ENCODE assay signal across 12 cellular contexts in the genomic region with DNA sequence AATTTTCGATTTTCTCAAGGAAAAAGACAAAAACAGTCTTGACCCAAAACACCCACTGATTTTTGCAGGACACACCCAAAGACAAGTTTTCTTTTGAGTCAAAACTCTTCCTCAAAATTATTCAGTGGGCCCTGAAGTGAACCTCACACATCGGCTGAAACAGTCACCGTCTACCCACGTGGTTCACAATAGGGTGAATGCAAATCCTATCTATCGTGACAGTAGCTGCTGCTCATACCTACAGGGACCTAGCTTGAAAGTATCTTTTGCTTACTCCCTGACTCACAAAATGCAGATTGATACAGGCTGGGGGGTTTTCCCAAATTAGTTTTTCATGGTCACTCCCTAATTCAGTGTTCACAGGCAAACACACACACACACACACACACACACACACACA. TPM values are rescaled to one million over a fixed set of nuclear protein-coding genes. Genes with fewer than 3 reads are reported as not detected.
DNase-seq lines count a peak whose midpoint lies in the region; ATAC-seq and TF ChIP-seq lines count a peak whose summit lies in the region.
"Had no signal": no experiment of that assay in that cellular context is flagged by ENCODE, and none has a peak within 500 bp of the region (broad histone marks: within the 10 kb centered on the region; RNA-seq: fewer than 3 reads in every experiment).

No MANE protein-coding gene starts in this region.

- H3K27me3 Mint-ChIP-seq in dendritic cell treated with granulocyte-macrophage colony-stimulating factor and Interleukin-4, amounts not matched to agents 40 ng/mL and 50 ng/mL, for 4 days, result peaks cover under 1% of the 10 kb centered on the region

- peak overlapping the region; percentile 8 for H3K4me3 Mint-ChIP-seq in dendritic cell treated with granulocyte-macrophage colony-stimulating factor and Interleukin-4, amounts not matched to agents 40 ng/mL and 50 ng/mL, for 4 days
- H3K4me3 Mint-ChIP-seq: endodermal cell had no signal

- no peak overlapping the region for H3K27ac ChIP-seq in right atrium auricular region
- no peak overlapping the region for H3K27ac ChIP-seq in uterus
- H3K27ac ChIP-seq: pancreas, SK-N-MC had no signal

- TF ChIP-seq CTCF in right atrium auricular region (IDR thresholded peaks at IDR 0.05) (no peak), uterus (IDR thresholded peaks at IDR 0.05) (no peak)

- H3K36me3 Mint-ChIP-seq in dendritic cell treated with granulocyte-macrophage colony-stimulating factor and Interleukin-4, amounts not matched to agents 40 ng/mL and 50 ng/mL, for 4 days (ENCODE audit: low read depth), result no peaks in the 10 kb centered on the region

- H3K27ac Mint-ChIP-seq in dendritic cell treated with granulocyte-macrophage colony-stimulating factor and Interleukin-4, amounts not matched to agents 40 ng/mL and 50 ng/mL, for 4 days, result no peak overlapping the region
- H3K27ac Mint-ChIP-seq: endodermal cell had no signal

- H3K27me3 ChIP-seq in right atrium auricular region (no peaks in the 10 kb centered on the region), uterus (no peaks in the 10 kb centered on the region)
- H3K27me3 ChIP-seq: pancreas had no signal

- H3K4me3 ChIP-seq in right atrium auricular region (no peak overlapping the region), uterus (no peak overlapping the region)
- H3K4me3 ChIP-seq: pancreas, SK-N-MC had no signal

- H3K4me1 ChIP-seq in right atrium auricular region (no peaks in the 10 kb centered on the region), uterus (no peaks in the 10 kb centered on the region)
- H3K4me1 ChIP-seq: pancreas had no signal

- ATAC-seq in GM18511 (IDR thresholded peaks at IDR 0.05; ENCODE audit: unreplicated experiment), result peak; percentile 63
- peak; percentile 31 for ATAC-seq in GM19468 (IDR thresholded peaks at IDR 0.05; ENCODE audit: extremely low read depth, unreplicated experiment)
- ATAC-seq in HG03097 (IDR thresholded peaks at IDR 0.05; ENCODE audit: low FRiP score, unreplicated experiment), result peak; percentile 43

- DNase-seq in right atrium auricular region (ENCODE audit: low spot score) (no peak), uterus (no peak), OCI-M2 (lab: John Stamatoyannopoulos, UW; ENCODE audit: unreplicated experiment) (no peak), T-helper 9 cell (no peak)
- DNase-seq: endodermal cell, NCI-H1436 treated with DMSO at 0.1 percent for 48 hours, pancreas had no signal

- H3K36me3 ChIP-seq in right atrium auricular region, result no peaks in the 10 kb centered on the region
- H3K36me3 ChIP-seq in uterus, result no peaks in the 10 kb centered on the region
- H3K36me3 ChIP-seq: pancreas had no signal

- H3K4me1 Mint-ChIP-seq in dendritic cell treated with granulocyte-macrophage colony-stimulating factor and Interleukin-4, amounts not matched to agents 40 ng/mL and 50 ng/mL, for 4 days (ENCODE audit: low read depth), result peaks cover 8% of the 10 kb centered on the region
- H3K4me1 Mint-ChIP-seq: endodermal cell had no signal

- TF ChIP-seq POLR2A in uterus (IDR thresholded peaks at IDR 0.05), result no peak

- intact Hi-C loops in dendritic cell treated with granulocyte-macrophage colony-stimulating factor and Interleukin-4, amounts not matched to agents 40 ng/mL and 50 ng/mL, for 4 days (cut with micrococcal nuclease), result loop anchor here (1.0 kb wide), 1 partner anchor 9 kb away; no protein-coding TSS in a partner anchor
- intact Hi-C loops in uterus (cut with DNase I; ENCODE audit: low total_unique reads), result no loop called here

- H3K9me3 Mint-ChIP-seq in dendritic cell treated with granulocyte-macrophage colony-stimulating factor and Interleukin-4, amounts not matched to agents 40 ng/mL and 50 ng/mL, for 4 days, result no peaks in the 10 kb centered on the region

- H3K9me3 ChIP-seq in right atrium auricular region, result no peaks in the 10 kb centered on the region
- no peaks in the 10 kb centered on the region for H3K9me3 ChIP-seq in uterus
- H3K9me3 ChIP-seq: pancreas had no signal

RNA-seq across cellular contexts. Expression of gene CD226, which starts 10.7 kb away (rescaled TPM):
- total RNA-seq in right atrium auricular region (1 to 10 TPM in 1 of 2 donors, under 1 TPM in 1; 0.22 to 1.3 TPM), uterus (1 to 10 TPM in 2 of 4 donors, under 1 TPM in 1, not detected in 1; 0.59 to 5.5 (median 2.9) TPM)
